Comparison of ENCODE assay signal across 15 cellular contexts in the genomic region with DNA sequence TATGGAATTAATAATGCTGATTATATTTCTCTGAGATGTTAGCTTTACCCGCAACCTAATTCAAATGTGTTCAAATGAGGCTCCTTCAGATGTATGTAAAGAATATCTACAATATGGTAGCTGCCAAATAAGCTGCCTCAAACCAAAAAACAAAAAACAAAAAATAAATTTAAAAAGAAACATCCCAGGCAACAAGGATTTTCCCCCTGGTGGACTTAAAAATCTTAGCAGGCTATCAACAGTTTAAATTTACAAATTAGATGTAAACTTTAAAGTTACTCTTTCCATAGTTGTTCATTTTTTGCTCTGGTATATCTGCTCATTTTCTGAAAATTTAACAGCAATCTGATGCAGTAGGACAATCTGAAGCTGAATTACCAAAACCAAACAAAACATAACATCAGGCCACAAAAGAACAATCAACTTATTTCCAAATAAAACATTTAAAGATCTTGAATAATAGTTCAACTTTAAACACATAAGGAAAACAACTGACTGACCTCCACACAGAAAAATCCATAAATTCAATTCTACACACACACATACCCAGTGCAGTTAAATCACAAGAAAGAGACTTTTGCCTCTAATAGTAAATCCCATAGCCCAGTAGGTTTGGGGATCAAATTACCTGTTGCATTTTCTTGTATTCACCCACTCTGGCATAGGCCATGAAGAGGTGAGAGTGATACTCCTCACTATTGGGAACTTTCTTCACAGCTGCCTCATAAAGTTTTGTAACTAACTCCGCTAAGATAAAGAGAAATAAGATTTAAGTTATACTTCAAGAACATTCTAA. TPM values are rescaled to one million over a fixed set of nuclear protein-coding genes. Genes with fewer than 3 reads are reported as not detected.
DNase-seq lines count a peak whose midpoint lies in the region; ATAC-seq, FAIRE-seq and TF ChIP-seq lines count a peak whose summit lies in the region.
"Had no signal": no experiment of that assay in that cellular context is flagged by ENCODE, and none has a peak within 500 bp of the region (broad histone marks: within the 10 kb centered on the region; RNA-seq: fewer than 3 reads in every experiment).

No MANE protein-coding gene starts in this region.

- no peak overlapping the region for H2AFZ ChIP-seq in GM23338
- no peak overlapping the region for H2AFZ ChIP-seq in astrocyte (ENCODE audit: low read depth, low read length)

- H3K9me3 ChIP-seq in astrocyte (ENCODE audit: insufficient read depth, low read depth, low read length): no peaks in the 10 kb centered on the region
- no peaks in the 10 kb centered on the region for H3K9me3 ChIP-seq in naive thymus-derived CD4-positive, alpha-beta T cell (ENCODE audit: control insufficient read depth in 2 of 3, low read length in 3 of 3)
- H3K9me3 ChIP-seq: heart right ventricle, Peyer's patch had no signal

- no peak for FAIRE-seq in astrocyte (lab: Jason Lieb, UNC)

- H3K27me3 ChIP-seq in BJ (ENCODE audit: control insufficient read depth, insufficient read depth, low read length) (no peaks in the 10 kb centered on the region), GM23338 (ENCODE audit: insufficient read depth) (no peaks in the 10 kb centered on the region), astrocyte (ENCODE audit: insufficient read depth, low read length) (no peaks in the 10 kb centered on the region)
- no peaks in the 10 kb centered on the region for H3K27me3 ChIP-seq in naive thymus-derived CD4-positive, alpha-beta T cell (ENCODE audit: control insufficient read depth in 2 of 2, insufficient read depth in 2 of 2, low read length in 2 of 2)
- H3K27me3 ChIP-seq: heart right ventricle, Peyer's patch had no signal

- H3K79me2 ChIP-seq in GM23338 (replicated peaks; ENCODE audit: insufficient read depth) (peaks cover 76% of the 10 kb centered on the region), astrocyte (ENCODE audit: insufficient read depth, low read length) (peaks cover 68% of the 10 kb centered on the region)

- peaks cover 3% of the 10 kb centered on the region for H3K27me3 Mint-ChIP-seq in GM23338 (ENCODE audit: insufficient read depth, low read depth, poor library complexity)
- H3K27me3 Mint-ChIP-seq in astrocyte (ENCODE audit: low read depth, unreplicated experiment): no peaks in the 10 kb centered on the region
- no peaks in the 10 kb centered on the region for H3K27me3 Mint-ChIP-seq in naive thymus-derived CD4-positive, alpha-beta T cell
- H3K27me3 Mint-ChIP-seq: activated CD4-positive, alpha-beta T cell treated with anti-CD3 and anti-CD28 coated beads, Interleukin-2, amount 10 ng/mL, durations not matched to agents 24 days and 14 days; stimulated activated naive B cell treated with anti-CD40 and anti-IgM and Interleukin-4, amounts not matched to agents 10 μg/mL and 1 μg/mL and 100 μg/mL, for 72 hours had no signal

- DNase-seq in BJ (ENCODE audit: low read depth) (no peak), GM23338 (ENCODE audit: low spot score) (peak; percentile 25), astrocyte (ENCODE audit: low read depth) (no peak), EL (no peak), NCI-H446 (lab: John Stamatoyannopoulos, UW) (no peak)
- DNase-seq in naive thymus-derived CD4-positive, alpha-beta T cell: no peak
- no peak for DNase-seq in stimulated activated CD4-positive, alpha-beta T cell treated with anti-CD3 and anti-CD28 coated beads, Interleukin-1b, Interleukin-23, amount 100 ng/mL, for 48 hours
- DNase-seq: activated CD4-positive, alpha-beta T cell treated with anti-CD3 and anti-CD28 coated beads, Interleukin-2, amount 10 ng/mL, durations not matched to agents 24 days and 14 days; activated effector memory CD4-positive, alpha-beta T cell treated with anti-CD3 and anti-CD28 coated beads, Interleukin-2, amount 50 U/mL, for 16 hours; heart right ventricle; left cardiac atrium; NCI-H510A treated with DMSO at 0.1 percent for 48 hours; Peyer's patch; right cardiac atrium; stimulated activated naive B cell treated with anti-CD40 and anti-IgM and Interleukin-4, amounts not matched to agents 10 μg/mL and 1 μg/mL and 100 μg/mL, for 72 hours had no signal

- CTCF ChIA-PET in BJ (lab: Yijun Ruan, JAX): interaction anchor here (0.6 to 1.4 kb wide), 2 partner anchors 20 to 143 kb away, joined by 3 read pairs; no protein-coding TSS in a partner anchor
- CTCF ChIA-PET in naive thymus-derived CD4-positive, alpha-beta T cell (lab: Charles Lee): interaction anchor here (1.2 kb wide), 1 partner anchor 260 kb away, joined by 4 read pairs; no protein-coding TSS in a partner anchor

- 0 out of 2 replicates have a peak, but pooled peaks cover 4% of the 10 kb centered on the region for H3F3A ChIP-seq in GM23338 (replicated peaks; ENCODE audit: low read depth)

- intact Hi-C loops in naive thymus-derived CD4-positive, alpha-beta T cell (cut with micrococcal nuclease): no loop called here

- H3K27ac Mint-ChIP-seq in GM23338 (no peak overlapping the region), astrocyte (ENCODE audit: unreplicated experiment) (no peak overlapping the region)
- peak overlapping the region in 6 of 9 donors; percentile 2 to 63 (median 32) for H3K27ac Mint-ChIP-seq in naive thymus-derived CD4-positive, alpha-beta T cell
- H3K27ac Mint-ChIP-seq: stimulated activated naive B cell treated with anti-CD40 and anti-IgM and Interleukin-4, amounts not matched to agents 10 μg/mL and 1 μg/mL and 100 μg/mL, for 72 hours had no signal

- peaks cover 5% of the 10 kb centered on the region for H3K36me3 ChIP-seq in BJ (ENCODE audit: control insufficient read depth, insufficient read depth, low read length)
- peaks cover 38% of the 10 kb centered on the region for H3K36me3 ChIP-seq in GM23338 (ENCODE audit: insufficient read depth)
- peaks cover 37% of the 10 kb centered on the region for H3K36me3 ChIP-seq in astrocyte (ENCODE audit: insufficient read depth, low read length)
- H3K36me3 ChIP-seq in naive thymus-derived CD4-positive, alpha-beta T cell (ENCODE audit: control insufficient read depth in 2 of 3, insufficient read depth in 3 of 3, low read length in 3 of 3): peaks cover 3 to 42% (median 13%) of the 10 kb centered on the region in 3 experiments

- H3K9me2 ChIP-seq in GM23338 (ENCODE audit: insufficient read depth): no peaks in the 10 kb centered on the region

- H3K4me3 ChIP-seq in BJ (ENCODE audit: low read depth, low read length) (no peak overlapping the region), GM23338 (no peak overlapping the region), astrocyte (ENCODE audit: insufficient read depth, low read depth, low read length) (no peak overlapping the region)
- H3K4me3 ChIP-seq in naive thymus-derived CD4-positive, alpha-beta T cell (ENCODE audit: low read length): no peak overlapping the region
- H3K4me3 ChIP-seq: heart right ventricle, Peyer's patch had no signal

- H3K27ac ChIP-seq in GM23338 (ENCODE audit: low read depth) (peak overlapping the region; percentile 36), astrocyte (ENCODE audit: low read depth, low read length) (no peak overlapping the region)
- no peak overlapping the region for H3K27ac ChIP-seq in naive thymus-derived CD4-positive, alpha-beta T cell (ENCODE audit: low read depth, low read length)
- H3K27ac ChIP-seq: Peyer's patch had no signal

- no peak overlapping the region for H3K4me3 Mint-ChIP-seq in GM23338
- H3K4me3 Mint-ChIP-seq in astrocyte (ENCODE audit: unreplicated experiment): no peak overlapping the region
- no peak overlapping the region for H3K4me3 Mint-ChIP-seq in naive thymus-derived CD4-positive, alpha-beta T cell
- H3K4me3 Mint-ChIP-seq: activated CD4-positive, alpha-beta T cell treated with anti-CD3 and anti-CD28 coated beads, Interleukin-2, amount 10 ng/mL, durations not matched to agents 24 days and 14 days; stimulated activated naive B cell treated with anti-CD40 and anti-IgM and Interleukin-4, amounts not matched to agents 10 μg/mL and 1 μg/mL and 100 μg/mL, for 72 hours had no signal

- H3K4me1 ChIP-seq in GM23338 (ENCODE audit: insufficient read depth): peaks cover 5% of the 10 kb centered on the region; the same call in 1 of the 2 replicates
- peaks cover 5% of the 10 kb centered on the region for H3K4me1 ChIP-seq in astrocyte (ENCODE audit: insufficient read depth, low read length)
- H3K4me1 ChIP-seq in naive thymus-derived CD4-positive, alpha-beta T cell (ENCODE audit: control insufficient read depth in 2 of 2, insufficient read depth in 2 of 2, low read length in 2 of 2): no peaks in the 10 kb centered on the region
- H3K4me1 ChIP-seq: Peyer's patch had no signal

- H3K9me3 Mint-ChIP-seq in GM23338: no peaks in the 10 kb centered on the region
- no peaks in the 10 kb centered on the region for H3K9me3 Mint-ChIP-seq in astrocyte (ENCODE audit: unreplicated experiment)
- no peaks in the 10 kb centered on the region for H3K9me3 Mint-ChIP-seq in naive thymus-derived CD4-positive, alpha-beta T cell
- H3K9me3 Mint-ChIP-seq: activated CD4-positive, alpha-beta T cell treated with anti-CD3 and anti-CD28 coated beads, Interleukin-2, amount 10 ng/mL, durations not matched to agents 24 days and 14 days had no signal

- H3K4me2 ChIP-seq in GM23338 (no peak overlapping the region), astrocyte (ENCODE audit: low read length) (no peak overlapping the region)

- POLR2A ChIA-PET in BJ (lab: Charles Lee): no interaction called here
- POLR2A ChIA-PET in naive thymus-derived CD4-positive, alpha-beta T cell (lab: Charles Lee): no interaction called here

- H3K36me3 Mint-ChIP-seq in GM23338 (ENCODE audit: low read depth) (peaks cover 70% of the 10 kb centered on the region), astrocyte (ENCODE audit: low read depth, unreplicated experiment) (peaks cover 4% of the 10 kb centered on the region)
- H3K36me3 Mint-ChIP-seq in naive thymus-derived CD4-positive, alpha-beta T cell: peaks cover 5 to 30% (median 18%) of the 10 kb centered on the region in 5 donors

- ATAC-seq in GM23338: peak; percentile 74
- ATAC-seq in naive thymus-derived CD4-positive, alpha-beta T cell: no peak
- ATAC-seq: heart right ventricle; left cardiac atrium; right cardiac atrium; stimulated activated naive B cell treated with anti-CD40 and anti-IgM and Interleukin-4, amounts not matched to agents 10 μg/mL and 1 μg/mL and 100 μg/mL, for 72 hours had no signal

- H4K20me1 ChIP-seq in GM23338 (replicated peaks; ENCODE audit: insufficient read depth) (peaks cover 24% of the 10 kb centered on the region), astrocyte (ENCODE audit: insufficient read depth, low read length) (peaks cover 38% of the 10 kb centered on the region)

- H3K4me1 Mint-ChIP-seq in GM23338: peaks cover 13% of the 10 kb centered on the region; the same call in 2 of the 3 replicates
- H3K4me1 Mint-ChIP-seq in astrocyte (ENCODE audit: low read depth, unreplicated experiment): peaks cover 6% of the 10 kb centered on the region
- peaks cover 9 to 27% (median 17%) of the 10 kb centered on the region in 7 donors for H3K4me1 Mint-ChIP-seq in naive thymus-derived CD4-positive, alpha-beta T cell

- TF ChIP-seq CTCF in BJ (IDR thresholded peaks at IDR 0.05; ENCODE audit: insufficient read depth, low read depth, low read length) (peak; percentile 17; the same call in 1 of the 2 replicates), GM23338 (conservative IDR thresholded peaks at IDR 0.05; ENCODE audit: low read depth in 2 of 2) (peak in 1 of 2 experiments; percentile 47; a peak in 2 of 4 replicates), astrocyte (IDR thresholded peaks at IDR 0.05; ENCODE audit: insufficient read depth, low read depth, low read length) (peak; percentile 6)

- no peak overlapping the region for H3K9ac ChIP-seq in astrocyte (ENCODE audit: low read length)

RNA-seq across cellular contexts. Expression of a gene that starts 21.3 kb away (rescaled TPM):
- polyA plus RNA-seq in BJ (2011; rRNA removed) (7.2 and 13.6 TPM in 2 replicates), GM23338 (2016; fragmentation: Nextera tagmentation; extraction: Ambion mirVana) (55.1 and 58.9 TPM in 2 replicates)
- polyA minus RNA-seq in BJ (2011; rRNA and poly(A)+ RNA removed): 8.2 and 12.0 TPM in 2 replicates
- total RNA-seq in GM23338 (2014; rRNA removed; shearing (Covaris generic)): 49.0 and 63.6 TPM in 2 replicates
- 32.8 and 35.2 TPM in 2 replicates for total RNA-seq in astrocyte
- 10 to 100 TPM; 39.1 to 43.0 (median 42.1) TPM for total RNA-seq in naive thymus-derived CD4-positive, alpha-beta T cell
- 10 to 100 TPM in 1 of 2 donors, 1 to 10 TPM in 1; 9.8 to 15.9 TPM for polyA plus RNA-seq in naive thymus-derived CD4-positive, alpha-beta T cell

RNA-seq across cellular contexts. Expression of a gene that starts 38.1 kb away (rescaled TPM):
- polyA plus RNA-seq in BJ (2011; rRNA removed) (23.7 and 24.0 TPM in 2 replicates), GM23338 (2016; fragmentation: Nextera tagmentation; extraction: Ambion mirVana) (17.4 and 17.8 TPM in 2 replicates)
- polyA minus RNA-seq in BJ (2011; rRNA and poly(A)+ RNA removed): 13.1 and 15.2 TPM in 2 replicates
- total RNA-seq in GM23338 (2014; rRNA removed; shearing (Covaris generic)): 30.4 and 35.6 TPM in 2 replicates
- total RNA-seq in astrocyte: 35.6 TPM in 2 replicates
- 10 to 100 TPM; 22.1 to 86.6 (median 42.7) TPM for total RNA-seq in naive thymus-derived CD4-positive, alpha-beta T cell
- 10 to 100 TPM; 54.4 to 63.9 TPM for polyA plus RNA-seq in naive thymus-derived CD4-positive, alpha-beta T cell

Comparison
In these comparisons a context has a peak if more than half of its experiments do, and no peak if none do; other contexts are left out.
1. H3K27ac Mint-ChIP-seq: peak in naive thymus-derived CD4-positive, alpha-beta T cell (6 of 9); none in GM23338 (single experiment) and astrocyte (single experiment).